In the genomic region with DNA sequence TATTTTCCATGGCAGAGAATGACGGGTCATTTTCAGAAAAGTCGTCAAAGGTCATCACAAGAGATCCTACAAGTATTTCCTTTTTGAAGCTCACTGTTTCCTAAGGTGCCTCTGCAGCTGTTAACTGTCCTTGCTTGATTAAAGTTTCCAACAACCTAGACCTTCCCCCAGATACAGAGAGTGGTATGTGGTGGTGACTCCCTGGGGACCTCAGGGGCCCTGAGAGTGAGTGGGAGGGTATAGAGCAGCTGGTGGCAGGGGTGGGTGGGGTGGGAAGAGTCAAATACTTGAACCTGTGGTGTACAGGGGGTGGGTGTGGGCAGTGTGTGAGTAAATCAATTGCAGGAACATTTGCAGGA, we compare ENCODE assay signal across 9 cellular contexts. TPM values are rescaled to one million over a fixed set of nuclear protein-coding genes. Genes with fewer than 3 reads are reported as not detected.
A peak's percentile ranks its signal among the peaks of the same experiment; 100 is the strongest.
DNase-seq lines count a peak whose midpoint lies in the region; ATAC-seq, FAIRE-seq and TF ChIP-seq lines count a peak whose summit lies in the region.
"Had no signal": no experiment of that assay in that cellular context is flagged by ENCODE, and none has a peak within 500 bp of the region (broad histone marks: within the 10 kb centered on the region; RNA-seq: fewer than 3 reads in every experiment).

No MANE protein-coding gene starts in this region.

- FAIRE-seq in H54 (lab: Jason Lieb, UNC) (no peak), RCC 7860 (lab: Jason Lieb, UNC) (no peak)

- peaks cover 11% of the 10 kb centered on the region for H3F3A ChIP-seq in Loucy (ENCODE audit: low read depth)

- no peak overlapping the region for H3K27ac ChIP-seq in naive thymus-derived CD4-positive, alpha-beta T cell (ENCODE audit: low read depth, low read length)

- H3K4me3 ChIP-seq in Loucy (ENCODE audit: low read length, poor library complexity, severe bottlenecking), result peak overlapping the region; percentile 74
- H3K4me3 ChIP-seq in naive thymus-derived CD4-positive, alpha-beta T cell (ENCODE audit: low read length), result no peak overlapping the region

- no peaks in the 10 kb centered on the region for H3K27me3 ChIP-seq in Loucy (ENCODE audit: insufficient read depth, low read length, poor library complexity, severe bottlenecking)
- no peaks in the 10 kb centered on the region for H3K27me3 ChIP-seq in naive thymus-derived CD4-positive, alpha-beta T cell (ENCODE audit: control insufficient read depth in 2 of 2, insufficient read depth in 2 of 2, low read length in 2 of 2)

- H3K9me3 Mint-ChIP-seq in naive thymus-derived CD4-positive, alpha-beta T cell, result no peaks in the 10 kb centered on the region

- peak overlapping the region in 6 of 9 donors; percentile 43 to 92 (median 74) for H3K27ac Mint-ChIP-seq in naive thymus-derived CD4-positive, alpha-beta T cell

- CTCF ChIA-PET in naive thymus-derived CD4-positive, alpha-beta T cell (lab: Charles Lee), result interaction anchor here (0.9 to 12.7 kb wide), 4 partner anchors 13 to 72 kb away, joined by 3 to 118 read pairs (median 40); partner anchors contain the start of genes CCDC107, RMRP and SIT1

- H3K9me3 ChIP-seq in Loucy (ENCODE audit: insufficient read depth, low read depth, low read length), result no peaks in the 10 kb centered on the region
- no peaks in the 10 kb centered on the region for H3K9me3 ChIP-seq in naive thymus-derived CD4-positive, alpha-beta T cell (ENCODE audit: control insufficient read depth in 2 of 3, low read length in 3 of 3)

- peaks cover 31% of the 10 kb centered on the region; the same call in 1 of the 2 replicates for H3K79me2 ChIP-seq in Loucy (ENCODE audit: insufficient read depth, low read length)

- H3K27me3 Mint-ChIP-seq in naive thymus-derived CD4-positive, alpha-beta T cell, result no peaks in the 10 kb centered on the region

- intact Hi-C loops in naive thymus-derived CD4-positive, alpha-beta T cell (cut with micrococcal nuclease), result loop anchor here in 1 of 2 donors (5.0 kb wide), 1 partner anchor 263 kb away; no protein-coding TSS in a partner anchor

- no peak for TF ChIP-seq CTCF in Loucy (conservative IDR thresholded peaks at IDR 0.05; ENCODE audit: low read length)

- TF ChIP-seq POLR2A in H54 (IDR thresholded peaks at IDR 0.05; ENCODE audit: low read depth, low read length), result no peak

- POLR2A ChIA-PET in naive thymus-derived CD4-positive, alpha-beta T cell (lab: Charles Lee), result interaction anchor here (0.7 to 1.7 kb wide), 8 partner anchors 9 to 262 kb away, joined by 3 to 5 read pairs (median 4); partner anchors contain the start of genes CCDC107, CREB3, RMRP and TLN1

- H2AFZ ChIP-seq in Loucy (ENCODE audit: low read length), result peak overlapping the region; percentile 40

- H3K9me2 ChIP-seq in Loucy (replicated peaks; ENCODE audit: low read depth, low read length), result no peaks in the 10 kb centered on the region

- no peaks in the 10 kb centered on the region for H4K20me1 ChIP-seq in Loucy (ENCODE audit: insufficient read depth, low read length, poor library complexity, severe bottlenecking)

- peaks cover 33 to 44% (median 39%) of the 10 kb centered on the region in 7 donors for H3K4me1 Mint-ChIP-seq in naive thymus-derived CD4-positive, alpha-beta T cell

- peaks cover 0 to 2% (median 0%) of the 10 kb centered on the region in 5 donors for H3K36me3 Mint-ChIP-seq in naive thymus-derived CD4-positive, alpha-beta T cell

- peak overlapping the region in 5 of 10 donors; percentile 18 to 86 (median 63) for H3K4me3 Mint-ChIP-seq in naive thymus-derived CD4-positive, alpha-beta T cell

- peak overlapping the region; percentile 89 for H3K9ac ChIP-seq in Loucy (ENCODE audit: low read depth, low read length, poor library complexity, severe bottlenecking)

- DNase-seq in naive thymus-derived CD4-positive, alpha-beta T cell, result no peak
- no peak for DNase-seq in DMS79 treated with DMSO at 0.1 percent for 48 hours (lab: John Stamatoyannopoulos, UW)
- DNase-seq in H54 (ENCODE audit: insufficient read length, low spot score), result no peak
- DNase-seq in RCC 7860 (ENCODE audit: low spot score), result no peak
- no peak for DNase-seq in SHP77 (lab: John Stamatoyannopoulos, UW)
- DNase-seq: NCI-H2029 had no signal

- peaks cover 61% of the 10 kb centered on the region for H3K4me1 ChIP-seq in Loucy (ENCODE audit: insufficient read depth, low read length, poor library complexity, severe bottlenecking)
- H3K4me1 ChIP-seq in naive thymus-derived CD4-positive, alpha-beta T cell (ENCODE audit: control insufficient read depth in 2 of 2, insufficient read depth in 2 of 2, low read length in 2 of 2), result peaks cover 27 to 36% of the 10 kb centered on the region in 2 donors

- no peaks in the 10 kb centered on the region for H3K36me3 ChIP-seq in Loucy (ENCODE audit: insufficient read depth, low read length)
- H3K36me3 ChIP-seq in naive thymus-derived CD4-positive, alpha-beta T cell (ENCODE audit: control insufficient read depth in 2 of 3, insufficient read depth in 3 of 3, low read length in 3 of 3), result no peaks in the 10 kb centered on the region

- H3K4me2 ChIP-seq in Loucy (ENCODE audit: low read depth, low read length, poor library complexity, severe bottlenecking), result peak overlapping the region; percentile 99

- ATAC-seq in GM19035 (IDR thresholded peaks at IDR 0.05; ENCODE audit: unreplicated experiment) (peak; percentile 51), HG02623 (IDR thresholded peaks at IDR 0.05; ENCODE audit: unreplicated experiment) (peak; percentile 34)
- ATAC-seq in naive thymus-derived CD4-positive, alpha-beta T cell, result no peak

RNA-seq across cellular contexts. Expression of gene CD72, which starts 1.6 kb away (rescaled TPM):
- 10 to 100 TPM in 1 of 5 experiments, 1 to 10 TPM in 4; 2.7 to 12.1 (median 6.8) TPM for total RNA-seq in naive thymus-derived CD4-positive, alpha-beta T cell
- polyA plus RNA-seq in naive thymus-derived CD4-positive, alpha-beta T cell, result under 1 TPM; 0.40 to 0.87 TPM

RNA-seq across cellular contexts. Expression of gene TESK1, which starts 14.7 kb away (rescaled TPM):
- 10 to 100 TPM; 25.4 to 45.5 (median 39.2) TPM for total RNA-seq in naive thymus-derived CD4-positive, alpha-beta T cell
- polyA plus RNA-seq in naive thymus-derived CD4-positive, alpha-beta T cell, result 1 to 10 TPM; 3.5 to 7.1 TPM

RNA-seq across cellular contexts. Expression of gene SIT1, which starts 31.0 kb away (rescaled TPM):
- 100 to 1,000 TPM in 1 of 5 experiments, 10 to 100 TPM in 4; 16.9 to 225 (median 45.6) TPM for total RNA-seq in naive thymus-derived CD4-positive, alpha-beta T cell
- 100 to 1,000 TPM in 1 of 2 donors, 10 to 100 TPM in 1; 97.4 to 162 TPM for polyA plus RNA-seq in naive thymus-derived CD4-positive, alpha-beta T cell

RNA-seq across cellular contexts. Expression of gene RMRP, which starts 38.0 kb away (rescaled TPM):
- over 10,000 TPM in 1 of 5 experiments, 1,000 to 10,000 TPM in 4; 5,750 to 11,273 (median 9,225) TPM for total RNA-seq in naive thymus-derived CD4-positive, alpha-beta T cell
- polyA plus RNA-seq in naive thymus-derived CD4-positive, alpha-beta T cell, result 10 to 100 TPM in 1 of 2 donors, not detected in 1; 49.2 TPM

RNA-seq across cellular contexts. Expression of gene CCDC107, which starts 38.3 kb away (rescaled TPM):
- total RNA-seq in naive thymus-derived CD4-positive, alpha-beta T cell, result 10 to 100 TPM; 12.0 to 37.4 (median 16.4) TPM
- polyA plus RNA-seq in naive thymus-derived CD4-positive, alpha-beta T cell, result 10 to 100 TPM; 49.1 to 65.7 TPM
